Comparison of ENCODE assay signal across 29 cellular contexts in the genomic region with DNA sequence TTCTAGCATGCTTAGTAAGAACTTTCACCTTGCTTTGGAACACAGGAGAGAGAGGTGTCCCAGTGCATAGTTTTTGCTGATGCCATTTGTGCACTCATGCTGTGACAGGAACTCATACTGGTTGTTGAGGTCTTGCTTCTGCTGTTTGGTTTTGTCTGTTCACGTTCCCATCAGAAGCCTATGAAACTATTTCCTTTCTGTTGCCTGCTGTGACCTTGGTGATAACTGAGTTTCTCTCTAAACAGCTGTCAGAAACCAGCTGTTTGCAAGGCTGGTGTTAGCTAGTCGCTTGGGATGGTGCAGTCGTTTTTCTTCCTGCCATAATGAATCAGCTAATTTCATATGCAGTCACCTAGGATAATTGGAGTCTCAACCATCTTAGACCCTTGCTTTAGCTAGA.
"Had no signal": no experiment of that assay in that cellular context is flagged by ENCODE, and none has a peak within 500 bp of the region (broad histone marks: within the 10 kb centered on the region; RNA-seq: fewer than 3 reads in every experiment).

No MANE protein-coding gene starts in this region.

- H3K79me2 ChIP-seq: hepatocyte had no signal

- H3K4me2 ChIP-seq: hepatocyte had no signal

- H3K4me3 ChIP-seq: ascending aorta, cardiac muscle cell, colonic mucosa, gastrocnemius medialis, hepatocyte, lower lobe of right lung, thoracic aorta had no signal

- H3K36me3 ChIP-seq: ascending aorta, cardiac muscle cell, colonic mucosa, gastrocnemius medialis, lower lobe of right lung, thoracic aorta, WERI-Rb-1 had no signal

- H3K27me3 ChIP-seq: ascending aorta, cardiac muscle cell, colonic mucosa, gastrocnemius medialis, hepatocyte had no signal

- H3K4me1 ChIP-seq: ascending aorta, colonic mucosa, gastrocnemius medialis, lower lobe of right lung had no signal

- H3K27ac ChIP-seq: ascending aorta, cardiac muscle cell, colonic mucosa, gastrocnemius medialis, hepatocyte, lower lobe of right lung, thoracic aorta, WERI-Rb-1 had no signal

- ATAC-seq: activated CD4-positive, CD25-positive, alpha-beta regulatory T cell treated with anti-CD3 and anti-CD28 coated beads, Interleukin-2, amount 50 U/mL, for 24 hours; gastrocnemius medialis; left lobe of liver; lower lobe of right lung; right cardiac atrium; stimulated activated naive CD8-positive, alpha-beta T cell treated with anti-CD3 and anti-CD28 coated beads, Interleukin-15, Interleukin-2, amounts not matched to agents 100 U/mL and 50 U/mL, for 24 hours had no signal

- H2AFZ ChIP-seq: hepatocyte had no signal

- DNase-seq: activated CD4-positive, alpha-beta memory T cell treated with anti-CD3 and anti-CD28 coated beads for 36 hours; activated CD4-positive, alpha-beta T cell treated with anti-CD3 and anti-CD28 coated beads, Interleukin-2, amount 10 ng/mL, durations not matched to agents 24 days and 14 days; activated CD8-positive, alpha-beta memory T cell treated with anti-CD3 and anti-CD28 coated beads, Interleukin-2, amount 50 U/mL, for 48 hours; activated gamma-delta T cell; activated naive CD4-positive, alpha-beta T cell treated with anti-CD3 and anti-CD28 coated beads, Interleukin-2, amount 10 ng/mL, durations not matched to agents 7 days and 5 days; activated naive CD8-positive, alpha-beta T cell treated with anti-CD3 and anti-CD28 coated beads, Interleukin-2, amount 10 ng/mL, durations not matched to agents 7 days and 5 days; activated T-cell treated with anti-CD3 and anti-CD28 coated beads, Interleukin-2, amount 50 U/mL, for 24 hours; cerebellar nuclear complex; colonic mucosa; effector memory CD4-positive, alpha-beta T cell; erythroblast; gastrocnemius medialis; glutamatergic neuron; kidney; lower lobe of right lung; mesenchymal stem cell; natural killer cell; right cardiac atrium; stimulated activated CD4-positive, alpha-beta T cell treated with anti-CD3 and anti-CD28 coated beads, Interleukin-15, amount 100 ng/mL, for 24 hours; stimulated activated CD4-positive, alpha-beta T cell treated with anti-CD3 and anti-CD28 coated beads, Interleukin-2, amount 100 ng/mL, for 24 hours; stimulated activated naive CD8-positive, alpha-beta T cell treated with anti-CD3 and anti-CD28 coated beads, Interleukin-15, Interleukin-2, amounts not matched to agents 100 U/mL and 50 U/mL, for 24 hours; trophoblast cell; WERI-Rb-1 had no signal

- H3K9me3 ChIP-seq: ascending aorta, colonic mucosa, gastrocnemius medialis, lower lobe of right lung, thoracic aorta had no signal
